29 cellular contexts compared by ENCODE assay signal in genomic region chr11:66415423-66415822, GRCh38. TPM values are rescaled to one million over a fixed set of nuclear protein-coding genes. Genes with fewer than 3 reads are reported as not detected.
"Had no signal": no experiment of that assay in that cellular context is flagged by ENCODE, and none has a peak within 500 bp of the region (broad histone marks: within the 10 kb centered on the region; RNA-seq: fewer than 3 reads in every experiment).

No MANE protein-coding gene starts in this region.

- H3K27ac ChIP-seq: left lung, lower lobe of right lung, pancreas, prostate gland, spleen, suprapubic skin, thoracic aorta, tibial artery, upper lobe of right lung had no signal

- H3K27me3 ChIP-seq: sigmoid colon had no signal

- H3K36me3 ChIP-seq: left lung, lower lobe of right lung, pancreas, prostate gland, sigmoid colon, spleen, suprapubic skin, thoracic aorta, tibial artery, upper lobe of right lung had no signal

- ATAC-seq: left colon; left lung; lower lobe of right lung; naive thymus-derived CD8-positive, alpha-beta T cell; pancreas; right cardiac atrium; stimulated activated effector memory CD8-positive, alpha-beta T cell treated with anti-CD3 and anti-CD28 coated beads, Interleukin-12 subunit alpha, Interleukin-12 subunit beta, amount 100 ng/mL, for 72 hours; upper lobe of right lung had no signal

- FAIRE-seq: islet of Langerhans, kidney, pancreas, small intestine, urothelium cell line had no signal

- H3K4me1 ChIP-seq: pancreas, prostate gland, upper lobe of right lung had no signal

- DNase-seq: hypothalamus; immature natural killer cell; kidney; left colon; left lung; lower lobe of right lung; mammary epithelial cell; mesenchymal stem cell; naive thymus-derived CD8-positive, alpha-beta T cell; nucleus accumbens; pancreas; retina; right cardiac atrium; sigmoid colon; small intestine; spleen; stimulated activated CD4-positive, alpha-beta T cell treated with anti-CD3 and anti-CD28 coated beads, Interleukin-4, amount 100 ng/mL, for 24 hours; stimulated activated naive CD4-positive, alpha-beta T cell; tibial artery; trophoblast cell; upper lobe of right lung had no signal

- H3K4me3 ChIP-seq: left lung, lower lobe of right lung, pancreas, prostate gland, sigmoid colon, spleen, suprapubic skin, thoracic aorta, tibial artery, upper lobe of right lung had no signal

- H3K9me3 ChIP-seq: left lung, lower lobe of right lung, pancreas, prostate gland, sigmoid colon, spleen, suprapubic skin, thoracic aorta, tibial artery, upper lobe of right lung had no signal

RNA-seq across cellular contexts. Expression of gene NPAS4, which starts 5.4 kb away (rescaled TPM):
- total RNA-seq: liver; lower lobe of right lung; naive thymus-derived CD8-positive, alpha-beta T cell; subcutaneous adipose tissue; suprapubic skin; upper lobe of right lung had no signal
- polyA plus RNA-seq: immature natural killer cell; mammary epithelial cell; naive thymus-derived CD8-positive, alpha-beta T cell had no signal
